30 cellular contexts compared by ENCODE assay signal in the genomic region with DNA sequence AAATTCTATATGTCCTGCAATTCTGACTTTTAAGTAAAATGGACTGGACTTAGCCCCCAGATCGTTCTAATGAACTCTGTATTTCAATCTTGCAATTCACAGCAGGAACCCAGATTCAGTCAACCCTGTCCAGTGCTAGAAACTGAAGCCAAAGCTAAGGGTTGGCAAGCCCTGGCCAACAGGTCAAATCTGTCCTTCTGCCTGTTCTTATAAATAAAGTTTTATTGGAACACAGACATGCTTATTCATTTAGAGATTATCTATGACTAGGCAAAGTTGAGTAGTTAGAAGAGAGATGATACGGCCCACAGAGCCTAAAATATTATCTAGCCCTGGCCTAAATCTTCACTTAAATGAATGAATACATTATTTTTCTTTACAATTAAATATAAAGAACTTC.
"Had no signal": no experiment of that assay in that cellular context is flagged by ENCODE, and none has a peak within 500 bp of the region (broad histone marks: within the 10 kb centered on the region; RNA-seq: fewer than 3 reads in every experiment).

No MANE protein-coding gene starts in this region.

- DNase-seq: natural killer cell; occipital lobe; ovary; posterior cingulate gyrus; psoas muscle; right cardiac atrium; spleen; stimulated activated CD4-positive, alpha-beta T cell treated with anti-CD3 and anti-CD28 coated beads, Interleukin-12 subunit alpha, Interleukin-12 subunit beta, amount 100 ng/mL, for 4 hours; stimulated activated CD4-positive, alpha-beta T cell treated with anti-CD3 and anti-CD28 coated beads, Interleukin-1b, Interleukin-23, amount 100 ng/mL, for 48 hours; stimulated activated CD4-positive, alpha-beta T cell treated with anti-CD3 and anti-CD28 coated beads, Interleukin-4, amount 100 ng/mL, for 1 hour; stimulated activated CD4-positive, alpha-beta T cell treated with anti-CD3 and anti-CD28 coated beads, Interleukin-4, amount 100 ng/mL, for 4 hours; stimulated activated CD8-positive, alpha-beta memory T cell treated with anti-CD3 and anti-CD28 coated beads, Interleukin-4, amount 100 ng/mL, for 48 hours; stimulated activated naive CD4-positive, alpha-beta T cell treated with Interleukin-2 at 50 U/mL for 16 hours; stomach; thyroid gland; trophoblast cell; upper lobe of left lung had no signal

- H3K36me3 Mint-ChIP-seq: neural progenitor cell; stimulated activated memory B cell treated with anti-CD40 and anti-IgM and Interleukin-4, amounts not matched to agents 10 μg/mL and 1 μg/mL and 100 μg/mL, for 72 hours had no signal

- H3K36me3 ChIP-seq: neural progenitor cell, ovary, spleen, stomach, thoracic aorta, thyroid gland, tibial nerve, upper lobe of left lung, vagina had no signal

- H3K27me3 ChIP-seq: neural progenitor cell, ovary, spleen, stomach, thyroid gland, tibial nerve, upper lobe of left lung, vagina had no signal

- H3K4me3 ChIP-seq: neural progenitor cell, ovary, psoas muscle, skin epidermis, smooth muscle cell, spleen, stomach, thoracic aorta, thyroid gland, tibial nerve, upper lobe of left lung, vagina had no signal

- H3K79me2 ChIP-seq: parathyroid adenoma had no signal

- H3K27me3 Mint-ChIP-seq: stimulated activated memory B cell treated with anti-CD40 and anti-IgM and Interleukin-4, amounts not matched to agents 10 μg/mL and 1 μg/mL and 100 μg/mL, for 72 hours; stimulated activated naive CD8-positive, alpha-beta T cell treated with anti-CD3 and anti-CD28 coated beads, Interleukin-15, Interleukin-2, amounts not matched to agents 100 ng/mL and 50 ng/mL, for 24 hours had no signal

- H3K9me3 Mint-ChIP-seq: neural progenitor cell had no signal

- H3K9ac ChIP-seq: neural progenitor cell, parathyroid adenoma had no signal

- H3K4me1 Mint-ChIP-seq: neural progenitor cell had no signal

- H3K4me3 Mint-ChIP-seq: natural killer cell; nephron; neural progenitor cell; stimulated activated memory B cell treated with anti-CD40 and anti-IgM and Interleukin-4, amounts not matched to agents 10 μg/mL and 1 μg/mL and 100 μg/mL, for 72 hours; stimulated activated naive CD8-positive, alpha-beta T cell treated with anti-CD3 and anti-CD28 coated beads, Interleukin-15, Interleukin-2, amounts not matched to agents 100 ng/mL and 50 ng/mL, for 24 hours had no signal

- FAIRE-seq: urothelium cell line had no signal

- H2AFZ ChIP-seq: neural progenitor cell, parathyroid adenoma had no signal

- H3K27ac ChIP-seq: neural progenitor cell, ovary, parathyroid adenoma, psoas muscle, skin epidermis, spleen, stomach, thoracic aorta, thyroid gland, tibial nerve, upper lobe of left lung, vagina had no signal

- ATAC-seq: natural killer cell; psoas muscle; right cardiac atrium; sciatic nerve; stimulated activated memory B cell treated with anti-CD40 and anti-IgM and Interleukin-4, amounts not matched to agents 10 μg/mL and 1 μg/mL and 100 μg/mL, for 72 hours had no signal

- H3K4me2 ChIP-seq: neural progenitor cell, smooth muscle cell had no signal

- H3K27ac Mint-ChIP-seq: natural killer cell; nephron; neural progenitor cell; progenitor cell of endocrine pancreas; stimulated activated memory B cell treated with anti-CD40 and anti-IgM and Interleukin-4, amounts not matched to agents 10 μg/mL and 1 μg/mL and 100 μg/mL, for 72 hours; stimulated activated naive CD8-positive, alpha-beta T cell treated with anti-CD3 and anti-CD28 coated beads, Interleukin-15, Interleukin-2, amounts not matched to agents 100 ng/mL and 50 ng/mL, for 24 hours had no signal

- H3K4me1 ChIP-seq: parathyroid adenoma, psoas muscle, thyroid gland, tibial nerve, vagina had no signal

- H3K9me3 ChIP-seq: ovary, psoas muscle, spleen, stomach, thoracic aorta, thyroid gland, tibial nerve, upper lobe of left lung, vagina had no signal
